Comparison of ENCODE assay signal across 14 cellular contexts in the genomic region with DNA sequence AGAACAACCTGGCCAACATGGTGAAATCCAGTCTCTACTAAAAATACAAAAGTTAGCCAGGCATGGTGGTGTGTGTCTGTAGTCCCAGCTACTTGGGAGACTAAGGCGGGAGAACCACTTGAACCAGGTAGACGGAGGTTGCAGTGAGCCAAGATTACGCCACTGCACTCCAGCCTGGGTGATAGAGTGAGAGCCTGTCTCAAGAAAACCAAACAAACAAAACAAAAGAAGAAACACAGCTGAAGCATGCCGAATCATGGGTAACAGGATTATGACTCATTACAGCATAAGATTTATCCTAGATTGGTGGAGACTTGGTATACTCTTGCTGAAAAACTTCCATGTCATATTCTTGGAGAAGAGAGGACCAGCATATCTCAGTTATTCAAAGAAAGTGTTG.
"Had no signal": no experiment of that assay in that cellular context is flagged by ENCODE, and none has a peak within 500 bp of the region (broad histone marks: within the 10 kb centered on the region; RNA-seq: fewer than 3 reads in every experiment).

No MANE protein-coding gene starts in this region.

- DNase-seq: activated effector memory CD4-positive, alpha-beta T cell treated with Interleukin-2 at 50 U/mL for 16 hours; amniotic stem cell; gastrocnemius medialis; heart right ventricle; islet precursor cell; stimulated activated CD4-positive, alpha-beta T cell treated with anti-CD3 and anti-CD28 coated beads, Interleukin-15, amount 100 ng/mL, for 24 hours; stimulated activated CD4-positive, alpha-beta T cell treated with anti-CD3 and anti-CD28 coated beads, Interleukin-4, amount 100 ng/mL, for 4 hours; stomach had no signal

- H3K9me3 ChIP-seq: gastrocnemius medialis, heart right ventricle, stomach, thoracic aorta had no signal

- H3K27me3 ChIP-seq: cardiac muscle cell, gastrocnemius medialis, heart right ventricle, stomach had no signal

- H3K4me3 ChIP-seq: cardiac muscle cell, gastrocnemius medialis, heart right ventricle, stomach, thoracic aorta had no signal

- ATAC-seq: activated CD4-positive, CD25-positive, alpha-beta regulatory T cell treated with anti-CD3 and anti-CD28 coated beads, Interleukin-2, amount 50 U/mL, for 24 hours; activated naive CD4-positive, alpha-beta T cell treated with anti-CD3 and anti-CD28 coated beads, Interleukin-2, amount 50 U/mL, for 72 hours; gastrocnemius medialis; heart right ventricle; left lobe of liver had no signal

- H3K4me1 ChIP-seq: gastrocnemius medialis, heart right ventricle, stomach had no signal

- FAIRE-seq: urothelium cell line had no signal

- H3K36me3 ChIP-seq: cardiac muscle cell, gastrocnemius medialis, heart right ventricle, stomach, thoracic aorta had no signal

- H3K27ac ChIP-seq: cardiac muscle cell, gastrocnemius medialis, heart right ventricle, stomach, thoracic aorta had no signal
